17 cellular contexts compared by ENCODE assay signal in the genomic region with DNA sequence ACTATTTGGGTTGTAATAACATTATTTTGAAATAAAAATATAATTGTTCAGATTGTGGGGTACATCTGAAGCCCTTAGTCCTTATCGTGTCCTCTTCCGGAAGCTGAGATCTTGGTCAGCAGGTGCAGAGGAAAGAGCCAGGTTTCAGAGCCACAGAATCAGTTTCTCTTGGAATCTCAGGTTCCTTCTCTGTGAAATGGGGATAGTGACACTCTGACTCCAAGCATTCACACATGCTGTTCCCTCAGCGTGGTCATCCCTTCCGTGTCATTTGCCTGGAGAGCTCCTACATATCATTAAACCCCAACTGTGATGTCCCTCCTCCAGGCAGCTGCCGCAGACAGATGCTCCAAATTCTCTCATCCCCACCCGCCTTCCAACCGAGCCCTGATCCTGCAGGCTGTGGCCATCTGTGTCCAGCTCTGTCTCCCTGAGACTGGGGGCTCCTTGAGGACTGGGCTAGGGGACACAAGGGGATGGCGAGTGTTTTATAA. TPM values are rescaled to one million over a fixed set of nuclear protein-coding genes. Genes with fewer than 3 reads are reported as not detected.
DNase-seq lines count a peak whose midpoint lies in the region; ATAC-seq and TF ChIP-seq lines count a peak whose summit lies in the region.
"Had no signal": no experiment of that assay in that cellular context is flagged by ENCODE, and none has a peak within 500 bp of the region (broad histone marks: within the 10 kb centered on the region; RNA-seq: fewer than 3 reads in every experiment).

No MANE protein-coding gene starts in this region.

- no peaks in the 10 kb centered on the region for H3K36me3 ChIP-seq in lung (ENCODE audit: control insufficient read depth in 2 of 2, insufficient read depth in 2 of 2, low read length in 2 of 2)
- no peaks in the 10 kb centered on the region for H3K36me3 ChIP-seq in suprapubic skin

- H3K27ac ChIP-seq in lung (ENCODE audit: low read depth in 1 of 2, low read length in 1 of 2) (peak overlapping the region; percentile 3 to 81), suprapubic skin (peak overlapping the region; percentile 62)

- DNase-seq in T-helper 1 cell (no peak), T-helper 17 cell (no peak), lung (ENCODE audit: low spot score) (no peak), suprapubic skin (ENCODE audit: low spot score in 2 of 2) (no peak), COLO829 (ENCODE audit: low spot score) (no peak), cortex of kidney (lab: John Stamatoyannopoulos, UW) (no peak), D341Med (ENCODE audit: low spot score) (no peak)
- DNase-seq: 8988T; activated gamma-delta T cell treated with Interleukin-2 at 50 U/mL for 16 hours; Calu3; central memory CD4-positive, alpha-beta T cell; mesenchymal stem cell; naive thymus-derived CD8-positive, alpha-beta T cell; NCI-H1105; NCI-H2081 treated with DMSO at 0.1 percent for 48 hours; trophoblast cell had no signal

- no peak for TF ChIP-seq POLR2A in suprapubic skin (IDR thresholded peaks at IDR 0.05)

- H3K4me3 Mint-ChIP-seq in T-helper 1 cell treated with Interleukin-12 subunit alpha and Interleukin-12 subunit beta and Interleukin-4 antibody, amounts not matched to agents 30 μg/mL and 1 μg/mL, for 36 hours, result no peak overlapping the region
- no peak overlapping the region for H3K4me3 Mint-ChIP-seq in T-helper 17 cell

- H3K4me1 ChIP-seq in lung (ENCODE audit: control insufficient read depth in 2 of 2, insufficient read depth in 2 of 2, low read length in 2 of 2) (peaks cover 0 to 20% of the 10 kb centered on the region in 2 donors), suprapubic skin (peaks cover 31% of the 10 kb centered on the region)

- H3K27ac Mint-ChIP-seq in T-helper 1 cell treated with Interleukin-12 subunit alpha and Interleukin-12 subunit beta and Interleukin-4 antibody, amounts not matched to agents 30 μg/mL and 1 μg/mL, for 36 hours, result peak overlapping the region; percentile 26
- H3K27ac Mint-ChIP-seq in T-helper 17 cell, result peak overlapping the region; percentile 29

- H3K9me3 Mint-ChIP-seq in T-helper 1 cell treated with Interleukin-12 subunit alpha and Interleukin-12 subunit beta and Interleukin-4 antibody, amounts not matched to agents 30 μg/mL and 1 μg/mL, for 36 hours, result no peaks in the 10 kb centered on the region
- H3K9me3 Mint-ChIP-seq: naive thymus-derived CD8-positive, alpha-beta T cell had no signal

- TF ChIP-seq EP300 in suprapubic skin (IDR thresholded peaks at IDR 0.05), result no peak

- H3K27me3 ChIP-seq in lung (ENCODE audit: control insufficient read depth, insufficient read depth), result no peaks in the 10 kb centered on the region
- H3K27me3 ChIP-seq in suprapubic skin, result no peaks in the 10 kb centered on the region

- no peak overlapping the region for H3K4me3 ChIP-seq in lung
- no peak overlapping the region for H3K4me3 ChIP-seq in suprapubic skin

- peaks cover 2% of the 10 kb centered on the region for H3K36me3 Mint-ChIP-seq in T-helper 1 cell treated with Interleukin-12 subunit alpha and Interleukin-12 subunit beta and Interleukin-4 antibody, amounts not matched to agents 30 μg/mL and 1 μg/mL, for 36 hours (ENCODE audit: low read depth)
- peaks cover 3% of the 10 kb centered on the region for H3K36me3 Mint-ChIP-seq in T-helper 17 cell (ENCODE audit: low read depth)
- H3K36me3 Mint-ChIP-seq: naive thymus-derived CD8-positive, alpha-beta T cell had no signal

- peaks cover 23% of the 10 kb centered on the region for H3K4me1 Mint-ChIP-seq in T-helper 1 cell treated with Interleukin-12 subunit alpha and Interleukin-12 subunit beta and Interleukin-4 antibody, amounts not matched to agents 30 μg/mL and 1 μg/mL, for 36 hours (ENCODE audit: low read depth)
- peaks cover 32% of the 10 kb centered on the region for H3K4me1 Mint-ChIP-seq in T-helper 17 cell

- TF ChIP-seq CTCF in lung (IDR thresholded peaks at IDR 0.05; ENCODE audit: control extremely low read depth, extremely low read depth) (no peak), suprapubic skin (IDR thresholded peaks at IDR 0.05) (no peak)

- H3K9me3 ChIP-seq in T-helper 17 cell (ENCODE audit: control insufficient read depth, low read length, poor library complexity, severe bottlenecking) (no peaks in the 10 kb centered on the region), lung (ENCODE audit: control insufficient read depth in 2 of 2, insufficient read depth in 1 of 2, low read length in 1 of 2) (no peaks in the 10 kb centered on the region), suprapubic skin (no peaks in the 10 kb centered on the region)

- ATAC-seq in T-helper 17 cell (no peak), lung (ENCODE audit: insufficient read depth, low FRiP score) (no peak)

- WGBS in lung, 2 donors, result 90 to 92% methylated on average over 8 of the region's 8 CpGs
- WGBS in suprapubic skin, result 95% methylated on average over 8 of the region's 8 CpGs

- H3K27me3 Mint-ChIP-seq in T-helper 1 cell treated with Interleukin-12 subunit alpha and Interleukin-12 subunit beta and Interleukin-4 antibody, amounts not matched to agents 30 μg/mL and 1 μg/mL, for 36 hours (ENCODE audit: low read depth), result peaks cover 3% of the 10 kb centered on the region
- no peaks in the 10 kb centered on the region for H3K27me3 Mint-ChIP-seq in T-helper 17 cell
- H3K27me3 Mint-ChIP-seq: naive thymus-derived CD8-positive, alpha-beta T cell had no signal

RNA-seq across cellular contexts. Expression of gene AP1M1, which starts 59.8 kb away (rescaled TPM):
- total RNA-seq in T-helper 17 cell (10 to 100 TPM; 91.8 to 98.5 TPM), lung (10 to 100 TPM; 38.5 to 85.7 TPM), suprapubic skin (10 to 100 TPM; 37.2 to 61.2 (median 45.0) TPM)
- polyA plus RNA-seq in lung, result 10 to 100 TPM; 31.2 to 70.0 TPM
